In the genomic region with DNA sequence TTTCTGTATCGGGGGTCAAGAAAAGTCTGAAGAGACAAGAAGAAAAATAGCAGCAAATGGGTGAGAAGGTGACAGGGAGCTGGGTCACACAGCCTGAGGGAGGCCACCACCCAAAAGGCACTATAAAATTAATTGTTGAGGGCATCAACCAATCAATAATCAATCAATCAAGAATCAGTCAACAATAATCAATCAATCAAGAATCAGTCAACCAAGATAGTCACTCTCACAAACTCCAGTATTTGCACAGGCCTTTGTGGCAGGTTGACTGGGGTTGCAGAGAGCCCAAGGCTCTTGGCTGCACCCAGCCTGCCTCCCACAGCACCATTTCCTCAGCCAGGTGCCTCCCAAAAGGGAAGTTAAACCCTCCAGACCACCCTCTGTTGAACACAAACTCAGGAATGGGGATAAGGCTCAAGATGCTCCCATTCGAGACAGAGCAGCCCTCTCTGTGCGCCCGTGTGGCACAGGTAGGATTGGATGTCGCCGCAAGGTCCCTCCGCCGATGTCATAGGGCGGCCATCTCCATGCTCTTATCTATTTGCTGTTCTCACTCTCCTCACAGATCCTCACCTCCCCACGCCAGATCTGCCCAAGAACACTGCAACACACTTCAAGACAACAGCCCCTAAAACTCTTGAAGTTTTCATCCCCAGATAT, we compare ENCODE assay signal across 23 cellular contexts.
DNase-seq lines count a peak whose midpoint lies in the region; ATAC-seq and TF ChIP-seq lines count a peak whose summit lies in the region.
"Had no signal": no experiment of that assay in that cellular context is flagged by ENCODE, and none has a peak within 500 bp of the region (broad histone marks: within the 10 kb centered on the region; RNA-seq: fewer than 3 reads in every experiment).

No MANE protein-coding gene starts in this region.

- no peak overlapping the region for H3K4me3 Mint-ChIP-seq in activated CD4-positive, alpha-beta T cell treated with anti-CD3 and anti-CD28 coated beads, Interleukin-2, amount 10 ng/mL, durations not matched to agents 24 days and 14 days
- H3K4me3 Mint-ChIP-seq: activated naive CD8-positive, alpha-beta T cell treated with anti-CD3 and anti-CD28 coated beads for 36 hours; CD4-positive, alpha-beta memory T cell; central memory CD8-positive, alpha-beta T cell; stimulated activated naive CD8-positive, alpha-beta T cell treated with anti-CD3 and anti-CD28 coated beads, Interleukin-15, amount 100 ng/mL, for 72 hours; T-helper 1 cell treated with Interleukin-12 subunit alpha and Interleukin-12 subunit beta and Interleukin-4 antibody, amounts not matched to agents 30 μg/mL and 1 μg/mL, for 36 hours had no signal

- TF ChIP-seq POLR2A in right lobe of liver (IDR thresholded peaks at IDR 0.05), result no peak
- no peak for TF ChIP-seq POLR2A in transverse colon (IDR thresholded peaks at IDR 0.05)

- peak overlapping the region; percentile 76 to 88 for H3K27ac ChIP-seq in ascending aorta
- H3K27ac ChIP-seq in right lobe of liver, result peak overlapping the region; percentile 25 to 83 (median 61)
- no peak overlapping the region for H3K27ac ChIP-seq in transverse colon
- H3K27ac ChIP-seq: prostate gland, RWPE1, SK-N-MC had no signal

- H3K36me3 Mint-ChIP-seq in activated CD4-positive, alpha-beta T cell treated with anti-CD3 and anti-CD28 coated beads, Interleukin-2, amount 10 ng/mL, durations not matched to agents 24 days and 14 days (ENCODE audit: low read depth), result no peaks in the 10 kb centered on the region
- H3K36me3 Mint-ChIP-seq: activated naive CD8-positive, alpha-beta T cell treated with anti-CD3 and anti-CD28 coated beads for 36 hours; CD4-positive, alpha-beta memory T cell had no signal

- no peak for TF ChIP-seq CTCF in ascending aorta (IDR thresholded peaks at IDR 0.05)
- TF ChIP-seq CTCF in right lobe of liver (IDR thresholded peaks at IDR 0.05), result no peak
- no peak for TF ChIP-seq CTCF in transverse colon (IDR thresholded peaks at IDR 0.05)

- no peak overlapping the region for H3K27ac Mint-ChIP-seq in activated CD4-positive, alpha-beta T cell treated with anti-CD3 and anti-CD28 coated beads, Interleukin-2, amount 10 ng/mL, durations not matched to agents 24 days and 14 days
- H3K27ac Mint-ChIP-seq: activated naive CD8-positive, alpha-beta T cell treated with anti-CD3 and anti-CD28 coated beads for 36 hours; T-helper 1 cell treated with Interleukin-12 subunit alpha and Interleukin-12 subunit beta and Interleukin-4 antibody, amounts not matched to agents 30 μg/mL and 1 μg/mL, for 36 hours had no signal

- H3K9me3 Mint-ChIP-seq in activated CD4-positive, alpha-beta T cell treated with anti-CD3 and anti-CD28 coated beads, Interleukin-2, amount 10 ng/mL, durations not matched to agents 24 days and 14 days, result no peaks in the 10 kb centered on the region
- H3K9me3 Mint-ChIP-seq: activated naive CD8-positive, alpha-beta T cell treated with anti-CD3 and anti-CD28 coated beads for 36 hours; central memory CD8-positive, alpha-beta T cell; stimulated activated naive CD8-positive, alpha-beta T cell treated with anti-CD3 and anti-CD28 coated beads, Interleukin-15, amount 100 ng/mL, for 72 hours; T-helper 1 cell treated with Interleukin-12 subunit alpha and Interleukin-12 subunit beta and Interleukin-4 antibody, amounts not matched to agents 30 μg/mL and 1 μg/mL, for 36 hours had no signal

- H3K36me3 ChIP-seq in ascending aorta (no peaks in the 10 kb centered on the region), right lobe of liver (no peaks in the 10 kb centered on the region), transverse colon (no peaks in the 10 kb centered on the region)
- H3K36me3 ChIP-seq: left lung, prostate gland, upper lobe of left lung had no signal

- TF ChIP-seq EP300 in transverse colon (IDR thresholded peaks at IDR 0.05; ENCODE audit: low read depth), result no peak

- no peaks in the 10 kb centered on the region for H3K27me3 Mint-ChIP-seq in activated CD4-positive, alpha-beta T cell treated with anti-CD3 and anti-CD28 coated beads, Interleukin-2, amount 10 ng/mL, durations not matched to agents 24 days and 14 days
- H3K27me3 Mint-ChIP-seq: central memory CD8-positive, alpha-beta T cell; stimulated activated naive CD8-positive, alpha-beta T cell treated with anti-CD3 and anti-CD28 coated beads, Interleukin-15, amount 100 ng/mL, for 72 hours had no signal

- H3K27me3 ChIP-seq in ascending aorta, result no peaks in the 10 kb centered on the region
- no peaks in the 10 kb centered on the region for H3K27me3 ChIP-seq in right lobe of liver
- H3K27me3 ChIP-seq in transverse colon, result no peaks in the 10 kb centered on the region
- H3K27me3 ChIP-seq: left lung, upper lobe of left lung had no signal

- WGBS in right lobe of liver (ENCODE audit: insufficient coverage, low coverage, low lambda C conversion rate, missing lambda C conversion rate), result 95% methylated on average over 6 of the region's 10 CpGs
- WGBS in transverse colon (ENCODE audit: low coverage in 1 of 2), 2 donors, result 86 to 94% methylated on average over 1 to 10 of the region's 10 CpGs

- DNase-seq in ascending aorta (ENCODE audit: low spot score in 2 of 2), result no peak
- DNase-seq in right lobe of liver, result no peak
- peak; percentile 80 for DNase-seq in posterior vena cava (ENCODE audit: low spot score)
- no peak for DNase-seq in activated CD4-positive, alpha-beta T cell treated with anti-CD3 and anti-CD28 coated beads, Interleukin-2, amount 10 ng/mL, durations not matched to agents 24 days and 14 days
- DNase-seq in transverse colon, result no peak
- DNase-seq: activated CD4-positive, alpha-beta T cell treated with anti-CD3 and anti-CD28 coated beads for 1 hour; activated effector memory CD4-positive, alpha-beta T cell treated with anti-CD3 and anti-CD28 coated beads, Interleukin-2, amount 50 U/mL, for 16 hours; activated naive CD8-positive, alpha-beta T cell treated with anti-CD3 and anti-CD28 coated beads for 36 hours; CD4-positive, alpha-beta memory T cell; Karpas-422; left lung; MV-4-11; NCI-H446 treated with DMSO at 0.1 percent for 48 hours; NCI-H82; stimulated activated naive CD8-positive, alpha-beta T cell treated with anti-CD3 and anti-CD28 coated beads, Interleukin-15, amount 100 ng/mL, for 72 hours; upper lobe of left lung had no signal

- H3K4me1 Mint-ChIP-seq in activated CD4-positive, alpha-beta T cell treated with anti-CD3 and anti-CD28 coated beads, Interleukin-2, amount 10 ng/mL, durations not matched to agents 24 days and 14 days, result no peaks in the 10 kb centered on the region
- H3K4me1 Mint-ChIP-seq: activated naive CD8-positive, alpha-beta T cell treated with anti-CD3 and anti-CD28 coated beads for 36 hours; CD4-positive, alpha-beta memory T cell; central memory CD8-positive, alpha-beta T cell; stimulated activated naive CD8-positive, alpha-beta T cell treated with anti-CD3 and anti-CD28 coated beads, Interleukin-15, amount 100 ng/mL, for 72 hours had no signal

- in situ Hi-C loops in transverse colon (cut with MboI; ENCODE audit: low pct_ligation_motif_present in 1 of 4, low pct_unique_long_range_greater_than_20kb in 1 of 4, low sequenced_read_pairs in 3 of 4), result no loop called here

- H3K4me3 ChIP-seq in ascending aorta (no peak overlapping the region), right lobe of liver (no peak overlapping the region), transverse colon (no peak overlapping the region)
- H3K4me3 ChIP-seq: left lung, prostate gland, SK-N-MC, upper lobe of left lung had no signal

- no peak for ATAC-seq in right lobe of liver
- ATAC-seq in activated CD4-positive, CD25-positive, alpha-beta regulatory T cell treated with anti-CD3 and anti-CD28 coated beads, Interleukin-2, amount 50 U/mL, for 24 hours, result no peak
- ATAC-seq in GM21423 (IDR thresholded peaks at IDR 0.05; ENCODE audit: unreplicated experiment), result no peak
- ATAC-seq: stimulated activated naive CD8-positive, alpha-beta T cell treated with anti-CD3 and anti-CD28 coated beads, Interleukin-15, amount 100 ng/mL, for 72 hours had no signal

- H3K9me3 ChIP-seq in ascending aorta (no peaks in the 10 kb centered on the region), right lobe of liver (no peaks in the 10 kb centered on the region), transverse colon (no peaks in the 10 kb centered on the region)
- H3K9me3 ChIP-seq: left lung, prostate gland, upper lobe of left lung had no signal

- intact Hi-C loops in ascending aorta (cut with DNase I), result loop anchor here (5.0 kb wide), 1 partner anchor 54 kb away; no protein-coding TSS in a partner anchor
- intact Hi-C loops in right lobe of liver (cut with DNase I), result no loop called here
- intact Hi-C loops in posterior vena cava (cut with DNase I), result no loop called here
- intact Hi-C loops in activated CD4-positive, alpha-beta T cell treated with anti-CD3 and anti-CD28 coated beads, Interleukin-2, amount 10 ng/mL, durations not matched to agents 24 days and 14 days (cut with micrococcal nuclease), result no loop called here
- intact Hi-C loops in transverse colon (cut with DNase I; ENCODE audit: low total_unique reads), result no loop called here

- H3K4me1 ChIP-seq in ascending aorta (peaks cover 8 to 50% of the 10 kb centered on the region in 2 donors), right lobe of liver (peaks cover 3 to 74% (median 35%) of the 10 kb centered on the region in 4 donors), transverse colon (peaks cover 15 to 43% (median 37%) of the 10 kb centered on the region in 4 donors)

Comparison
In these comparisons a context has a peak if more than half of its experiments do, and no peak if none do; other contexts are left out.
1. H3K27ac ChIP-seq: peak in ascending aorta (2 of 2) and right lobe of liver (3 of 3); none in transverse colon (0 of 4).